Comparison of ENCODE assay signal across 1 cellular context in the genomic region with DNA sequence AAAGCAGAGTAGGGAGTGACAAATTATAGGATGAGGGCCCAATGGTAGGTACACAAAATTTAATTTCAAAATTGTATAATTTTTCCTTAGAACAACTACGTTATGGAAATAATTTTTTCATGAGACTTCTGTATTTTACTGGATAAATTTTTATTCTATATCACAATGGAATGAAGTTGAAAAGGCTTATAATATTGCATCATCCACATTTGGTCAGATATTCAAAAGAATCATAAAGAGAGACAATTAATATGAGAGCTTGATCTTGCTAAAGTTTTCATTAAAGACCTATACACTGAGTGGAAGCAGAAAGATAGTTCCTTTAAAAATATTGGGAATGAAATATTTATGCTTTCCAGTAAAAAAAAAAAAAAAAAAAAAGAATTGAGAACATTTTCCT.
A peak's percentile ranks its signal among the peaks of the same experiment; 100 is the strongest.
TF ChIP-seq lines count a peak whose summit lies in the region.

No MANE protein-coding gene starts in this region.

TF ChIP-seq in IMR-90, 13 proteins besides CTCF, POLR2A, EP300 and RAD21:
- TF ChIP-seq CEBPB (IDR thresholded peaks at IDR 0.05; ENCODE audit: low read depth, low read length): peak; percentile 44
- TF ChIP-seq, protein P1, sequence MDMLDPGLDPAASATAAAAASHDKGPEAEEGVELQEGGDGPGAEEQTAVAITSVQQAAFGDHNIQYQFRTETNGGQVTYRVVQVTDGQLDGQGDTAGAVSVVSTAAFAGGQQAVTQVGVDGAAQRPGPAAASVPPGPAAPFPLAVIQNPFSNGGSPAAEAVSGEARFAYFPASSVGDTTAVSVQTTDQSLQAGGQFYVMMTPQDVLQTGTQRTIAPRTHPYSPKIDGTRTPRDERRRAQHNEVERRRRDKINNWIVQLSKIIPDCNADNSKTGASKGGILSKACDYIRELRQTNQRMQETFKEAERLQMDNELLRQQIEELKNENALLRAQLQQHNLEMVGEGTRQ (IDR thresholded peaks at IDR 0.05; ENCODE audit: low read depth, low read length): no peak
TF ChIP-seq in IMR-90: peak in this region for 1.
